9 cellular contexts compared by ENCODE assay signal in the genomic region with DNA sequence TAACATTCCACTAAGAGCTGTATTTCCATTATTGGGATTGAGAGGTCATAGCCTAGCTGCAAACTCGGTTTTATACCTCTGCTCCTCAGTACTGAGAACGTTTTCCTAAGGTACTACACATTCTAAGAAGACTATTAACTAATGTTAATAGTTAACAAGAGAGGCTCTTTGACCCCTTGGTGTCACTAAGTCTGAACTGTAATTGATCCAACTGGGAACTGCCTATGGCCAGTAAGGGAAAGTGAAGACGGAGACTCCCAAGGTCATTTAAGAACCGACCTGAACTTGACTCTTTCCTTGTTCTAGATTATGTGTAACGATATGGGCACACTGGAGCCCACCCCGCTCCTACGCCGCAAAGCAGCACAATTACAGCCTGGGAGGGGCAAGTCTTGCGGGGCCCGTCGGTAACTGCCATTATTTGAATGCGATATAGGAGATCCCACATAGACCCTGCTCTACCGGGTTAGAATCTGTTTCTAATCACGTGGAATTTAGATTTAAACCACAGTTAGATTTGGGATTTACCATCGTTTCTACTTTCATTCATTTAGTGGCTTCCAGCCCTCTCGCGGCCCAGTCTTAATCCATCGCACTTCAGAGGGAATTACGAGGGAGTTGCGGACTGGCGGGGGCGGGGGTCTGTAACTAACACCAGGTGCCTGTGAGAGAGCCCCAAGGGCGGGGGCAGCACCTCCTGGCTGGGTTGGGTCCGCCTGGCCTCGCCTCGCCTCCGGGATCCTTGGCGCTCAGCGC.
DNase-seq lines count a peak whose midpoint lies in the region; ATAC-seq and TF ChIP-seq lines count a peak whose summit lies in the region.
"Had no signal": no experiment of that assay in that cellular context is flagged by ENCODE, and none has a peak within 500 bp of the region (broad histone marks: within the 10 kb centered on the region; RNA-seq: fewer than 3 reads in every experiment).

No MANE protein-coding gene starts in this region.

- H3K9me3 ChIP-seq in WERI-Rb-1 (ENCODE audit: severe bottlenecking) = no peaks in the 10 kb centered on the region

- H3K4me1 ChIP-seq in rectal smooth muscle tissue (ENCODE audit: control insufficient read depth, insufficient read depth, low read length) = no peaks in the 10 kb centered on the region

- H3K27ac ChIP-seq in WERI-Rb-1 = no peak overlapping the region
- H3K27ac ChIP-seq in rectal smooth muscle tissue (ENCODE audit: low read depth, low read length) = no peak overlapping the region

- ATAC-seq in left ventricle myocardium superior = no peak
- ATAC-seq in HG03520 (IDR thresholded peaks at IDR 0.05; ENCODE audit: unreplicated experiment) = no peak
- no peak for ATAC-seq in HG02588 (IDR thresholded peaks at IDR 0.05; ENCODE audit: unreplicated experiment)

- no peak for DNase-seq in GM12865 (ENCODE audit: low read depth)
- DNase-seq in WERI-Rb-1 = no peak
- DNase-seq in left ventricle myocardium superior = peak; percentile 69
- DNase-seq in EL = no peak
- DNase-seq in NCI-H1105 (lab: John Stamatoyannopoulos, UW) = no peak
- DNase-seq: erythroblast had no signal

- H3K4me3 ChIP-seq in GM12865 (ENCODE audit: low read depth, low read length) = peak overlapping the region; percentile 23
- H3K4me3 ChIP-seq in WERI-Rb-1 (ENCODE audit: low read depth, low read length) = peak overlapping the region; percentile 48
- peak overlapping the region; percentile 73 for H3K4me3 ChIP-seq in rectal smooth muscle tissue (ENCODE audit: low read length)

- TF ChIP-seq CTCF in GM12865 (IDR thresholded peaks at IDR 0.05; ENCODE audit: insufficient read depth, low read depth, low read length, missing control alignments) = no peak
- TF ChIP-seq CTCF in WERI-Rb-1 (IDR thresholded peaks at IDR 0.05; ENCODE audit: low read depth, low read length) = no peak

- H3K36me3 ChIP-seq in WERI-Rb-1 (no peaks in the 10 kb centered on the region), rectal smooth muscle tissue (ENCODE audit: control insufficient read depth, insufficient read depth, low read length) (no peaks in the 10 kb centered on the region)

- peaks cover 63% of the 10 kb centered on the region for H3K27me3 ChIP-seq in WERI-Rb-1 (ENCODE audit: insufficient read depth, low read depth, severe bottlenecking)
- no peaks in the 10 kb centered on the region for H3K27me3 ChIP-seq in rectal smooth muscle tissue (ENCODE audit: control insufficient read depth, insufficient read depth, low read length)

- H3K9ac ChIP-seq in rectal smooth muscle tissue (ENCODE audit: low read length) = no peak overlapping the region

- intact Hi-C loops in left ventricle myocardium superior (cut with micrococcal nuclease) = no loop called here

Comparison
In these comparisons a context has a peak if more than half of its experiments do, and no peak if none do; other contexts are left out.
1. H3K4me3 ChIP-seq: peak in every context shown above with its lines; median percentile 73 in rectal smooth muscle tissue; 48 in WERI-Rb-1; 23 in GM12865.